In the genomic region with DNA sequence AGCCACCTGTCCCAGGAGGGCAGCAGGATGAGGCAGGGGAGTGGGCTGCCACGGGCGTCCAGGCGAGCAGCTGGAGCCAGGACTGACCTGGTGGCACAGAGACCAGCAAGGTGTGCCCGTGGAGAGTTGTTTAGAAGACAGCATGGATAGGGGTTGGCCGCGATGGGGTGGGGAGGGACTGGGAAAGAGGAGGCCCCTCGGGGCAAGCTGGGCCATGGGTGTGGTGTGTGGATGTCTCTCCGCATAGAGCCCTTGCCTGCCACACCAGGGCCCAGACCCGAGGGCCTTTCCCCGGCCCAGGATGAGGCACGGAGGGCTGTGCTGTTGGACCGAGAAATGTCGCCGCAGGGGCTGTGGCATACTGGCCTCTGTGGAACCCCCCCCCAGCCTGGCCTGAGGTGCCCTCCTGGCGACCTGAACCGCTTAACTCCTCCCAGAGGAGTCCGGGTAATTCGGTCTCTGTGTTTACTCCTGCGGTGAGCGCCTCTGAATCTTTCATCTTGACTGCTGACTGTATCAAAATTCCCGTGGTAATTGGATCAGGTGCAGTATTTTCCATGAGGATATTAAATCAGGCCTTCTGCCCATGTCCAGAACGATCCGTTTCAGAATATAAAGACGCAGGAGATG, we compare ENCODE assay signal across 22 cellular contexts. TPM values are rescaled to one million over a fixed set of nuclear protein-coding genes. Genes with fewer than 3 reads are reported as not detected.
DNase-seq lines count a peak whose midpoint lies in the region; ATAC-seq, FAIRE-seq and TF ChIP-seq lines count a peak whose summit lies in the region.
"Had no signal": no experiment of that assay in that cellular context is flagged by ENCODE, and none has a peak within 500 bp of the region (broad histone marks: within the 10 kb centered on the region; RNA-seq: fewer than 3 reads in every experiment).

No MANE protein-coding gene starts in this region.

- no peak overlapping the region for H3K9ac ChIP-seq in H9 (ENCODE audit: extremely low read depth, insufficient read length, low read length)
- H3K9ac ChIP-seq in K562 (ENCODE audit: insufficient read depth in 1 of 2, low read depth in 2 of 2, low read length in 2 of 2): peak overlapping the region in 1 of 2 experiments; percentile 32; a peak in 1 of 4 replicates
- no peak overlapping the region for H3K9ac ChIP-seq in GM23248
- H3K9ac ChIP-seq: BLaER1 had no signal

- H3K14ac ChIP-seq in H9 (ENCODE audit: insufficient read depth, low read length): no peak overlapping the region; the same call in 1 of the 2 replicates

- H3K4me3 Mint-ChIP-seq in H9 (no peak overlapping the region), HFFc6 (no peak overlapping the region), mesothelial cell of epicardium (no peak overlapping the region)
- H3K4me3 Mint-ChIP-seq: CD8-positive, alpha-beta memory T cell had no signal

- H3K9me2 ChIP-seq in GM23248 (ENCODE audit: insufficient read depth): no peaks in the 10 kb centered on the region

- TF ChIP-seq EP300 in K562 (IDR thresholded peaks at IDR 0.05; ENCODE audit: low read length): no peak

- H2BK5ac ChIP-seq in H9 (ENCODE audit: insufficient read length, low read length): no peak overlapping the region

- H3K4me1 ChIP-seq in H9 (ENCODE audit: insufficient read depth, low read length) (no peaks in the 10 kb centered on the region), K562 (replicated peaks in 1 of 2; ENCODE audit: control insufficient read depth in 2 of 2, insufficient read depth in 2 of 2, low read length in 2 of 2) (peaks cover 0 to 32% of the 10 kb centered on the region in 2 experiments; a peak in 2 of 5 replicates), GM23248 (ENCODE audit: insufficient read depth) (no peaks in the 10 kb centered on the region)
- H3K4me1 ChIP-seq: Peyer's patch had no signal

- in situ Hi-C loops in K562 (cut with MboI) (loop anchor here (25.0 kb wide), 1 partner anchor 274 kb away; no protein-coding TSS in a partner anchor), GM23248 (cut with MboI) (no loop called here)

- H3K18ac ChIP-seq in H9 (ENCODE audit: insufficient read length, low read depth, low read length): no peak overlapping the region

- H2BK120ac ChIP-seq in H9 (ENCODE audit: low read depth, low read length, poor library complexity, severe bottlenecking): no peak overlapping the region

- H3K36me3 ChIP-seq in K562 (ENCODE audit: control insufficient read depth, insufficient read depth, low read length) (no peaks in the 10 kb centered on the region), GM23248 (ENCODE audit: low read depth) (no peaks in the 10 kb centered on the region)
- H3K36me3 ChIP-seq: BLaER1, Peyer's patch had no signal

- no peak for TF ChIP-seq RAD21 in K562 (CRISPR knock-in tag; conservative IDR thresholded peaks at IDR 0.05 in 1 of 2, IDR thresholded peaks at IDR 0.05 in 1 of 2)

- no peak overlapping the region for H3K56ac ChIP-seq in H9 (ENCODE audit: insufficient read length, low read depth, low read length)

- H4K91ac ChIP-seq in H9 (ENCODE audit: insufficient read length, low read depth, low read length): no peak overlapping the region

- H3K36me3 Mint-ChIP-seq in H9 (ENCODE audit: insufficient read depth in 1 of 3, low read depth in 3 of 3) (no peaks in the 10 kb centered on the region), HFFc6 (ENCODE audit: low read depth) (no peaks in the 10 kb centered on the region; the same call in 1 of the 2 replicates), mesothelial cell of epicardium (no peaks in the 10 kb centered on the region)
- H3K36me3 Mint-ChIP-seq: CD8-positive, alpha-beta memory T cell had no signal

- H3K23ac ChIP-seq in H9 (ENCODE audit: insufficient read length, low read depth, low read length): no peak overlapping the region

- H2BK15ac ChIP-seq in H9 (ENCODE audit: low read depth, low read length): no peak overlapping the region

- no peak for TF ChIP-seq CTCF in H9 (conservative IDR thresholded peaks at IDR 0.05)
- no peak for TF ChIP-seq CTCF in K562 (IDR thresholded peaks at IDR 0.05 in 2 of 3, conservative IDR thresholded peaks at IDR 0.05 in 1 of 3; ENCODE audit: insufficient read depth in 2 of 3, low read depth in 1 of 3, low read length in 3 of 3)
- TF ChIP-seq CTCF in HFFc6 (IDR thresholded peaks at IDR 0.05): no peak
- TF ChIP-seq CTCF in mesothelial cell of epicardium (IDR thresholded peaks at IDR 0.05; ENCODE audit: unreplicated experiment): no peak

- H3K4me1 Mint-ChIP-seq in H9: peaks cover 7 to 23% of the 10 kb centered on the region in 2 experiments
- no peaks in the 10 kb centered on the region for H3K4me1 Mint-ChIP-seq in HFFc6 (ENCODE audit: low read depth)
- H3K4me1 Mint-ChIP-seq in mesothelial cell of epicardium: peaks cover 12% of the 10 kb centered on the region
- H3K4me1 Mint-ChIP-seq: CD8-positive, alpha-beta memory T cell had no signal

- intact Hi-C loops in K562 (cut with micrococcal nuclease): no loop called here

- no peak overlapping the region for H2BK12ac ChIP-seq in H9 (ENCODE audit: insufficient read length, low read depth, low read length)

- no peak overlapping the region for H3K4me3 ChIP-seq in K562
- no peak overlapping the region for H3K4me3 ChIP-seq in GM23248
- H3K4me3 ChIP-seq: BLaER1, GM12878, Peyer's patch had no signal

- ATAC-seq in K562: peak; percentile 6
- ATAC-seq: GM12878, Right ventricle myocardium inferior had no signal

- H2BK20ac ChIP-seq in H9 (ENCODE audit: low read depth, low read length, poor library complexity, severe bottlenecking): no peak overlapping the region

- FAIRE-seq in K562 (lab: Jason Lieb, UNC): no peak
- FAIRE-seq: GM12878 had no signal

- DNase-seq in NCI-H2107 treated with DMSO at 0.1 percent for 48 hours (lab: John Stamatoyannopoulos, UW; ENCODE audit: unreplicated experiment): peak; percentile 31
- no peak for DNase-seq in NCI-H2107 (lab: John Stamatoyannopoulos, UW)
- DNase-seq in H9: peak; percentile 29
- DNase-seq in K562 (ENCODE audit: extremely low read depth in 1 of 4, low spot score in 3 of 4): no peak
- DNase-seq in renal cortical epithelial cell (ENCODE audit: low read depth): peak; percentile 43
- no peak for DNase-seq in GM23248
- no peak for DNase-seq in HFFc6
- no peak for DNase-seq in mesothelial cell of epicardium (ENCODE audit: low spot score in 2 of 2, unreplicated experiment in 2 of 2)
- DNase-seq: CD8-positive, alpha-beta memory T cell; DND-41; GDM1; GOT3; Karpas-422; NCI-H1105; NCI-H1930; NCI-H345; NCI-H774; Peyer's patch had no signal

- TF ChIP-seq POLR2A in K562 (conservative IDR thresholded peaks at IDR 0.05): no peak

- no peaks in the 10 kb centered on the region for H3K79me1 ChIP-seq in H9 (ENCODE audit: insufficient read depth, low read depth, low read length, poor library complexity, severe bottlenecking)

- H3K23me2 ChIP-seq in H9 (ENCODE audit: insufficient read length, low read depth, low read length, poor library complexity, severe bottlenecking): no peaks in the 10 kb centered on the region

- H3K9me1 ChIP-seq in K562 (ENCODE audit: control insufficient read depth, insufficient read depth, low read length): peaks cover 14% of the 10 kb centered on the region

- H4K8ac ChIP-seq in H9 (replicated peaks; ENCODE audit: insufficient read length, low read depth, low read length): no peak overlapping the region

- H3K27me3 Mint-ChIP-seq in H9 (ENCODE audit: low read depth) (peaks cover 2% of the 10 kb centered on the region), HFFc6 (ENCODE audit: insufficient read depth) (peaks cover 44% of the 10 kb centered on the region), mesothelial cell of epicardium (ENCODE audit: low read depth) (peaks cover 2% of the 10 kb centered on the region)

- H3K79me2 ChIP-seq in H9 (ENCODE audit: insufficient read depth, low read length) (no peaks in the 10 kb centered on the region), K562 (ENCODE audit: control insufficient read depth, insufficient read depth, low read length) (no peaks in the 10 kb centered on the region), GM23248 (ENCODE audit: insufficient read depth) (no peaks in the 10 kb centered on the region)

- CTCF ChIA-PET in K562 (lab: Yijun Ruan, JAX; ENCODE audit: low intra/inter-chr PET ratio): interaction anchor here (0.7 kb wide), 1 partner anchor 121 kb away, joined by 3 read pairs; no protein-coding TSS in a partner anchor

- H4K5ac ChIP-seq in H9 (ENCODE audit: insufficient read length, low read depth, low read length): no peak overlapping the region

- no peak overlapping the region for H3K27ac ChIP-seq in H9 (ENCODE audit: insufficient read length, low read depth, low read length)
- H3K27ac ChIP-seq in K562 (ENCODE audit: extremely low read depth, low read depth, low read length): no peak overlapping the region
- no peak overlapping the region for H3K27ac ChIP-seq in GM23248
- H3K27ac ChIP-seq: BLaER1, Peyer's patch had no signal

- H3F3A ChIP-seq in GM23248 (ENCODE audit: insufficient read depth): no peaks in the 10 kb centered on the region

- no peaks in the 10 kb centered on the region; a peak in 2 of 5 replicates for H3K9me3 Mint-ChIP-seq in H9
- H3K9me3 Mint-ChIP-seq in HFFc6: no peaks in the 10 kb centered on the region
- H3K9me3 Mint-ChIP-seq in mesothelial cell of epicardium: no peaks in the 10 kb centered on the region
- H3K9me3 Mint-ChIP-seq: CD8-positive, alpha-beta memory T cell had no signal

- BruUV-seq in K562 (replicated peaks; lab: Mats Ljungman, UMichigan): no TSS peak

- no peak overlapping the region for H3K4me2 ChIP-seq in H9 (ENCODE audit: insufficient read depth, insufficient read length, low read length)
- H3K4me2 ChIP-seq in K562 (ENCODE audit: insufficient read depth, low read length): no peak overlapping the region
- no peak overlapping the region for H3K4me2 ChIP-seq in GM23248 (ENCODE audit: unreplicated experiment)
- H3K4me2 ChIP-seq: BLaER1 had no signal

- H2AK5ac ChIP-seq in H9 (ENCODE audit: insufficient read length, low read length): no peak overlapping the region

- no peak overlapping the region for H3T11ph ChIP-seq in H9 (ENCODE audit: low read length)

- H3K27me3 ChIP-seq in H9 (ENCODE audit: insufficient read depth, low read length): no peaks in the 10 kb centered on the region
- H3K27me3 ChIP-seq in K562 (ENCODE audit: control insufficient read depth in 2 of 2, insufficient read depth in 2 of 2, low read length in 2 of 2): peaks cover 96 to 99% of the 10 kb centered on the region in 2 experiments
- H3K27me3 ChIP-seq in GM23248 (replicated peaks; ENCODE audit: insufficient read depth): peaks cover 4% of the 10 kb centered on the region; the same call in 1 of the 2 replicates
- H3K27me3 ChIP-seq: BLaER1, Peyer's patch had no signal

- H4K20me1 ChIP-seq in H9 (ENCODE audit: control insufficient read depth, insufficient read depth, insufficient read length) (no peaks in the 10 kb centered on the region), K562 (replicated peaks; ENCODE audit: control insufficient read depth, insufficient read depth, low read length) (peaks cover 86% of the 10 kb centered on the region), GM23248 (ENCODE audit: insufficient read depth) (no peaks in the 10 kb centered on the region)
- H4K20me1 ChIP-seq: BLaER1 had no signal

- no CpG with 5 or more reads among the region's 24 CpGs for WGBS in H9 (ENCODE audit: extremely low coverage, insufficient read length, low lambda C conversion rate)
- 2% methylated on average over 24 of the region's 24 CpGs for WGBS in K562 (ENCODE audit: insufficient coverage, low coverage, missing lambda C conversion rate)
- WGBS in GM23248 (ENCODE audit: low coverage in 1 of 2, low lambda C conversion rate in 2 of 2, missing lambda C conversion rate in 2 of 2), 2 experiments: 58 to 64% methylated on average over 24 of the region's 24 CpGs

- no peak overlapping the region; a peak in 2 of 7 replicates for H3K27ac Mint-ChIP-seq in H9
- no peak overlapping the region for H3K27ac Mint-ChIP-seq in HFFc6
- H3K27ac Mint-ChIP-seq in mesothelial cell of epicardium: no peak overlapping the region
- H3K27ac Mint-ChIP-seq: CD8-positive, alpha-beta memory T cell had no signal

- H3K9me3 ChIP-seq in H9 (ENCODE audit: control insufficient read depth, low read depth, low read length): no peaks in the 10 kb centered on the region
- no peaks in the 10 kb centered on the region for H3K9me3 ChIP-seq in K562 (replicated peaks; ENCODE audit: control insufficient read depth, insufficient read depth, low read depth, low read length)
- no peaks in the 10 kb centered on the region for H3K9me3 ChIP-seq in GM23248 (ENCODE audit: low read depth)
- H3K9me3 ChIP-seq: BLaER1, Peyer's patch had no signal

- no peak overlapping the region for H2AFZ ChIP-seq in H9 (ENCODE audit: low read length)
- H2AFZ ChIP-seq in K562 (ENCODE audit: low read depth, low read length): no peak overlapping the region
- no peak overlapping the region for H2AFZ ChIP-seq in GM23248

- POLR2A ChIA-PET in K562 (lab: Yijun Ruan, JAX): interaction anchor here (0.6 to 10.0 kb wide), 19 partner anchors 9 to 150 kb away, joined by 3 to 131 read pairs (median 3); no protein-coding TSS in a partner anchor

- no peak overlapping the region for H3K4ac ChIP-seq in H9 (ENCODE audit: low read depth, low read length)

RNA-seq across cellular contexts. Expression of a gene that starts 22.5 kb away (rescaled TPM):
- total RNA-seq in H9 (2021) (21.7 and 21.9 TPM in 2 replicates), K562 (2014; rRNA removed) (not detected in 2 replicates), K562 (2014; rRNA removed; fragmentation: Illumina TruSeq; extraction: Trizol) (not detected in 2 replicates), K562 (2015; rRNA removed; fragmentation: Illumina TruSeq; extraction: Trizol) (not detected in 2 replicates), K562 (2021) (0.09 TPM in 1 of 2 replicates, not detected in the other), renal cortical epithelial cell (0.05 TPM in 1 of 2 replicates, not detected in the other), mesothelial cell of epicardium (18.3 to 19.5 TPM (median 18.9 TPM) in 3 replicates)
- 0.69 TPM in 1 of 2 replicates, not detected in the other for total RNA-seq in K562 (2011; cell fraction: chromatin; rRNA removed; ENCODE audit: low replicate concordance)
- 0.26 and 0.33 TPM in 2 replicates for total RNA-seq in K562 (2011; cell fraction: nucleolus; rRNA removed)
- 0.22 TPM in 1 of 2 replicates, not detected in the other for total RNA-seq in K562 (2011; cell fraction: nucleoplasm; rRNA removed)
- polyA plus RNA-seq in K562 (2011; rRNA removed) (0.05 and 0.10 TPM in 2 replicates), K562 (2014; fragmentation: Illumina TruSeq; extraction: Trizol) (not detected in 2 replicates), K562 (2014; fragmentation: Nextera tagmentation; extraction: Ambion mirVana) (not detected), K562 (2014; rRNA removed) (not detected in 2 replicates), GM23248 (2016; fragmentation: Nextera tagmentation; extraction: Ambion mirVana) (not detected in 2 replicates)
- 0.03 and 0.66 TPM in 2 replicates for polyA plus RNA-seq in K562 (2011; cell fraction: cytosol; rRNA removed)
- 0.04 and 0.20 TPM in 2 replicates for polyA plus RNA-seq in K562 (2011; cell fraction: nucleus; rRNA removed)
- polyA plus RNA-seq in K562 (2012): 0.03 and 0.07 TPM in 2 replicates
- not detected in 2 replicates for polyA minus RNA-seq in K562 (2011; rRNA and poly(A)+ RNA removed)
- polyA minus RNA-seq in K562 (2011; cell fraction: cytosol; rRNA and poly(A)+ RNA removed): not detected in 2 replicates
- 0.27 TPM in 1 of 2 replicates, not detected in the other for polyA minus RNA-seq in K562 (2011; cell fraction: nucleus; rRNA and poly(A)+ RNA removed)
- total RNA-seq in GM23248 (2014; rRNA removed; shearing (Covaris generic)): not detected in 2 replicates
- not detected for total RNA-seq in HFFc6 (2021; fragmentation: NEBNext Ultra II Directional; extraction: Animal tissue kit (Norgen Biotek cat#: 25700))
- total RNA-seq: HT-29 had no signal
- polyA plus RNA-seq: CD8-positive, alpha-beta memory T cell; GM12878 had no signal

RNA-seq across cellular contexts. Expression of a gene that starts 47.4 kb away (rescaled TPM):
- total RNA-seq in H9 (2021) (6.2 and 7.1 TPM in 2 replicates), K562 (2014; rRNA removed) (1.00 and 2.1 TPM in 2 replicates), K562 (2014; rRNA removed; fragmentation: Illumina TruSeq; extraction: Trizol) (0.95 TPM in 1 of 2 replicates, not detected in the other), K562 (2015; rRNA removed; fragmentation: Illumina TruSeq; extraction: Trizol) (not detected in 2 replicates), K562 (2021) (0.71 and 1.5 TPM in 2 replicates), renal cortical epithelial cell (0.52 and 7.9 TPM in 2 replicates), mesothelial cell of epicardium (1.5 to 2.2 TPM (median 1.8 TPM) in 3 replicates)
- 0.21 TPM in 1 of 2 replicates, not detected in the other for total RNA-seq in K562 (2011; cell fraction: chromatin; rRNA removed; ENCODE audit: low replicate concordance)
- not detected in 2 replicates for total RNA-seq in K562 (2011; cell fraction: nucleolus; rRNA removed)
- not detected in 2 replicates for total RNA-seq in K562 (2011; cell fraction: nucleoplasm; rRNA removed)
- polyA plus RNA-seq in K562 (2011; rRNA removed) (0.79 and 1.2 TPM in 2 replicates), K562 (2014; fragmentation: Illumina TruSeq; extraction: Trizol) (not detected in 2 replicates), K562 (2014; fragmentation: Nextera tagmentation; extraction: Ambion mirVana) (not detected), K562 (2014; rRNA removed) (0.53 and 2.7 TPM in 2 replicates), GM23248 (2016; fragmentation: Nextera tagmentation; extraction: Ambion mirVana) (21.4 and 23.7 TPM in 2 replicates)
- 2.1 and 3.8 TPM in 2 replicates for polyA plus RNA-seq in K562 (2011; cell fraction: cytosol; rRNA removed)
- polyA plus RNA-seq in K562 (2011; cell fraction: nucleus; rRNA removed): 1.2 TPM in 2 replicates
- polyA plus RNA-seq in K562 (2012): 0.91 and 1.3 TPM in 2 replicates
- polyA minus RNA-seq in K562 (2011; rRNA and poly(A)+ RNA removed): not detected in 2 replicates
- not detected in 2 replicates for polyA minus RNA-seq in K562 (2011; cell fraction: cytosol; rRNA and poly(A)+ RNA removed)
- polyA minus RNA-seq in K562 (2011; cell fraction: nucleus; rRNA and poly(A)+ RNA removed): 0.67 TPM in 1 of 2 replicates, not detected in the other
- total RNA-seq in GM23248 (2014; rRNA removed; shearing (Covaris generic)): 20.2 and 20.9 TPM in 2 replicates
- total RNA-seq in HFFc6 (2021; fragmentation: NEBNext Ultra II Directional; extraction: Animal tissue kit (Norgen Biotek cat#: 25700)): 1 to 10 TPM; 1.5 to 9.0 (median 8.0) TPM
- total RNA-seq: CD8-positive, alpha-beta memory T cell had no signal
- polyA plus RNA-seq: CD8-positive, alpha-beta memory T cell had no signal

Comparison
In these comparisons a context has a peak if more than half of its experiments do, and no peak if none do; other contexts are left out.
1. DNase-seq: peak in NCI-H2107 treated with DMSO at 0.1 percent for 48 hours (single experiment), H9 (single experiment) and renal cortical epithelial cell (single experiment); none in NCI-H2107 (single experiment), K562 (0 of 4), GM23248 (single experiment), HFFc6 (single experiment) and mesothelial cell of epicardium (0 of 2).
2. RNA of a gene that starts 22.5 kb away (total RNA-seq): 21.7 to 21.9 TPM in H9 and 18.3 to 19.5 TPM in mesothelial cell of epicardium; 0.05 TPM in renal cortical epithelial cell, 0.09 to 0.69 TPM in K562, not detected in GM23248 and not detected in HFFc6; every median in the first group is over 10 times any median in the second.